1 cellular context compared by ENCODE assay signal in the genomic region with DNA sequence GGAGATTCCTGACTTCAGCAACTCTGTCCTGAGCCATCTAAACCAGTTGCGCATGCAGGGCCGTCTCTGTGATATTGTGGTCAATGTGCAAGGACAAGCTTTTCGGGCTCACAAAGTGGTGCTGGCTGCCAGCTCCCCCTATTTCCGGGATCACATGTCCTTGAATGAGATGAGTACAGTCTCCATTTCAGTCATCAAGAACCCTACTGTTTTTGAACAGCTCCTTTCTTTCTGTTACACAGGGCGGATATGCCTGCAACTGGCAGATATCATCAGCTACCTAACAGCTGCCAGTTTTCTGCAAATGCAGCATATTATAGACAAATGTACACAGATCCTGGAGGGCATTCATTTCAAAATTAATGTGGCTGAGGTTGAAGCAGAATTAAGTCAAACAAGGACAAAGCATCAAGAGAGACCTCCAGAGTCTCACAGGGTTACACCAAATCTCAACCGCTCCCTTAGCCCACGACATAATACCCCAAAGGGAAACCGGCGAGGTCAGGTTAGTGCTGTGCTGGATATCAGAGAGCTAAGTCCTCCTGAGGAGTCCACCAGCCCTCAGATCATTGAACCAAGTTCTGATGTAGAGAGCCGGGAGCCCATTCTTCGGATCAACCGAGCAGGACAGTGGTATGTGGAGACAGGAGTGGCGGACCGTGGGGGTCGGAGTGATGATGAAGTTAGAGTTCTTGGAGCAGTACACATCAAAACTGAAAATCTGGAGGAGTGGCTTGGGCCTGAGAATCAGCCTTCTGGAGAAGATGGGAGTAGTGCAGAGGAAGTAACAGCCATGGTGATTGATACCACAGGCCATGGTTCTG.
TF ChIP-seq lines count a peak whose summit lies in the region.

No MANE protein-coding gene starts in this region.

TF ChIP-seq in K562, 482 proteins besides CTCF, POLR2A, EP300 and RAD21 (continued from another document and continues in another):
- TF ChIP-seq, protein P1, sequence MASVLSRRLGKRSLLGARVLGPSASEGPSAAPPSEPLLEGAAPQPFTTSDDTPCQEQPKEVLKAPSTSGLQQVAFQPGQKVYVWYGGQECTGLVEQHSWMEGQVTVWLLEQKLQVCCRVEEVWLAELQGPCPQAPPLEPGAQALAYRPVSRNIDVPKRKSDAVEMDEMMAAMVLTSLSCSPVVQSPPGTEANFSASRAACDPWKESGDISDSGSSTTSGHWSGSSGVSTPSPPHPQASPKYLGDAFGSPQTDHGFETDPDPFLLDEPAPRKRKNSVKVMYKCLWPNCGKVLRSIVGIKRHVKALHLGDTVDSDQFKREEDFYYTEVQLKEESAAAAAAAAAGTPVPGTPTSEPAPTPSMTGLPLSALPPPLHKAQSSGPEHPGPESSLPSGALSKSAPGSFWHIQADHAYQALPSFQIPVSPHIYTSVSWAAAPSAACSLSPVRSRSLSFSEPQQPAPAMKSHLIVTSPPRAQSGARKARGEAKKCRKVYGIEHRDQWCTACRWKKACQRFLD (CRISPR knock-in tag; IDR thresholded peaks at IDR 0.05), result peak; percentile 17; the same call in 1 of the 2 replicates
- TF ChIP-seq, protein P2, sequence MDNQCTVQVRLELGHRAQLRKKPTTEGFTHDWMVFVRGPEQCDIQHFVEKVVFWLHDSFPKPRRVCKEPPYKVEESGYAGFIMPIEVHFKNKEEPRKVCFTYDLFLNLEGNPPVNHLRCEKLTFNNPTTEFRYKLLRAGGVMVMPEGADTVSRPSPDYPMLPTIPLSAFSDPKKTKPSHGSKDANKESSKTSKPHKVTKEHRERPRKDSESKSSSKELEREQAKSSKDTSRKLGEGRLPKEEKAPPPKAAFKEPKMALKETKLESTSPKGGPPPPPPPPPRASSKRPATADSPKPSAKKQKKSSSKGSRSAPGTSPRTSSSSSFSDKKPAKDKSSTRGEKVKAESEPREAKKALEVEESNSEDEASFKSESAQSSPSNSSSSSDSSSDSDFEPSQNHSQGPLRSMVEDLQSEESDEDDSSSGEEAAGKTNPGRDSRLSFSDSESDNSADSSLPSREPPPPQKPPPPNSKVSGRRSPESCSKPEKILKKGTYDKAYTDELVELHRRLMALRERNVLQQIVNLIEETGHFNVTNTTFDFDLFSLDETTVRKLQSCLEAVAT (IDR thresholded peaks at IDR 0.05), result no peak
- TF ChIP-seq DACH1 (IDR thresholded peaks at IDR 0.05; ENCODE audit: partially characterized antibody) (no peak), CBX3 (IDR thresholded peaks at IDR 0.05; ENCODE audit: borderline replicate concordance in 1 of 2, low read length in 2 of 2) (peak in 1 of 2 experiments; percentile 29; a peak in 1 of 3 replicates), PHB2 (IDR thresholded peaks at IDR 0.05; ENCODE audit: low read depth) (no peak), ZNF445 (CRISPR knock-in tag; IDR thresholded peaks at IDR 0.05; ENCODE audit: low read depth) (no peak), FOS (IDR thresholded peaks at IDR 0.05; ENCODE audit: extremely low read depth, insufficient read length) (no peak), ZNF212 (CRISPR knock-in tag; IDR thresholded peaks at IDR 0.05) (no peak), MCM3 (IDR thresholded peaks at IDR 0.05) (no peak), ZNF175 (CRISPR knock-in tag; IDR thresholded peaks at IDR 0.05; ENCODE audit: low read depth) (no peak), SAFB2 (IDR thresholded peaks at IDR 0.05; ENCODE audit: borderline replicate concordance, low read depth, low read length, severe bottlenecking) (no peak), ARHGAP35 (IDR thresholded peaks at IDR 0.05; ENCODE audit: partially characterized antibody) (no peak), ZKSCAN1 (IDR thresholded peaks at IDR 0.05; ENCODE audit: low read depth, low read length) (no peak), CBFB (CRISPR knock-in tag; IDR thresholded peaks at IDR 0.05) (0 out of 2 replicates have a peak, but pooled peaks have one; percentile 34), ARID1B (IDR thresholded peaks at IDR 0.05) (peak; percentile 36; the same call in 1 of the 2 replicates), ZNF12 (CRISPR knock-in tag; IDR thresholded peaks at IDR 0.05) (no peak), TARDBP (IDR thresholded peaks at IDR 0.05) (no peak), ZNF764 (CRISPR knock-in tag; IDR thresholded peaks at IDR 0.05; ENCODE audit: low read depth) (no peak), SMAD2 (IDR thresholded peaks at IDR 0.05; ENCODE audit: low read depth, low read length) (no peak), TBL1XR1 (IDR thresholded peaks at IDR 0.05; ENCODE audit: low read length in 2 of 2) (no peak), MAZ (CRISPR knock-in tag; conservative IDR thresholded peaks at IDR 0.05 in 1 of 2, IDR thresholded peaks at IDR 0.05 in 1 of 2) (no peak), TAF1 (IDR thresholded peaks at IDR 0.05; ENCODE audit: control insufficient read depth, extremely low read depth, insufficient read depth, low read length, severe bottlenecking) (peak; percentile 56), SUPT5H (IDR thresholded peaks at IDR 0.05) (no peak)
- TF ChIP-seq, protein P3, sequence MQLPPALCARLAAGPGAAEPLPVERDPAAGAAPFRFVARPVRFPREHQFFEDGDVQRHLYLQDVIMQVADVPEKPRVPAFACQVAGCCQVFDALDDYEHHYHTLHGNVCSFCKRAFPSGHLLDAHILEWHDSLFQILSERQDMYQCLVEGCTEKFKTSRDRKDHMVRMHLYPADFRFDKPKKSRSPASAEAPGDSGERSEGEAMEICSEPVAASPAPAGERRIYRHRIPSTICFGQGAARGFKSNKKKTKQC (CRISPR knock-in tag; IDR thresholded peaks at IDR 0.05), result no peak
- TF ChIP-seq, protein P4, sequence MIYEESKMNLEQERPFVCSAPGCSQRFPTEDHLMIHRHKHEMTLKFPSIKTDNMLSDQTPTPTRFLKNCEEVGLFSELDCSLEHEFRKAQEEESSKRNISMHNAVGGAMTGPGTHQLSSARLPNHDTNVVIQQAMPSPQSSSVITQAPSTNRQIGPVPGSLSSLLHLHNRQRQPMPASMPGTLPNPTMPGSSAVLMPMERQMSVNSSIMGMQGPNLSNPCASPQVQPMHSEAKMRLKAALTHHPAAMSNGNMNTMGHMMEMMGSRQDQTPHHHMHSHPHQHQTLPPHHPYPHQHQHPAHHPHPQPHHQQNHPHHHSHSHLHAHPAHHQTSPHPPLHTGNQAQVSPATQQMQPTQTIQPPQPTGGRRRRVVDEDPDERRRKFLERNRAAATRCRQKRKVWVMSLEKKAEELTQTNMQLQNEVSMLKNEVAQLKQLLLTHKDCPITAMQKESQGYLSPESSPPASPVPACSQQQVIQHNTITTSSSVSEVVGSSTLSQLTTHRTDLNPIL (CRISPR knock-in tag; IDR thresholded peaks at IDR 0.05), result no peak
- TF ChIP-seq, protein P5, sequence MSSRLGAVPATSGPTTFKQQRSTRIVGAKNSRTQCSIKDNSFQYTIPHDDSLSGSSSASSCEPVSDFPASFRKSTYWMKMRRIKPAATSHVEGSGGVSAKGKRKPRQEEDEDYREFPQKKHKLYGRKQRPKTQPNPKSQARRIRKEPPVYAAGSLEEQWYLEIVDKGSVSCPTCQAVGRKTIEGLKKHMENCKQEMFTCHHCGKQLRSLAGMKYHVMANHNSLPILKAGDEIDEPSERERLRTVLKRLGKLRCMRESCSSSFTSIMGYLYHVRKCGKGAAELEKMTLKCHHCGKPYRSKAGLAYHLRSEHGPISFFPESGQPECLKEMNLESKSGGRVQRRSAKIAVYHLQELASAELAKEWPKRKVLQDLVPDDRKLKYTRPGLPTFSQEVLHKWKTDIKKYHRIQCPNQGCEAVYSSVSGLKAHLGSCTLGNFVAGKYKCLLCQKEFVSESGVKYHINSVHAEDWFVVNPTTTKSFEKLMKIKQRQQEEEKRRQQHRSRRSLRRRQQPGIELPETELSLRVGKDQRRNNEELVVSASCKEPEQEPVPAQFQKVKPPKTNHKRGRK (tag; IDR thresholded peaks at IDR 0.05), result no peak
- TF ChIP-seq, protein P6, sequence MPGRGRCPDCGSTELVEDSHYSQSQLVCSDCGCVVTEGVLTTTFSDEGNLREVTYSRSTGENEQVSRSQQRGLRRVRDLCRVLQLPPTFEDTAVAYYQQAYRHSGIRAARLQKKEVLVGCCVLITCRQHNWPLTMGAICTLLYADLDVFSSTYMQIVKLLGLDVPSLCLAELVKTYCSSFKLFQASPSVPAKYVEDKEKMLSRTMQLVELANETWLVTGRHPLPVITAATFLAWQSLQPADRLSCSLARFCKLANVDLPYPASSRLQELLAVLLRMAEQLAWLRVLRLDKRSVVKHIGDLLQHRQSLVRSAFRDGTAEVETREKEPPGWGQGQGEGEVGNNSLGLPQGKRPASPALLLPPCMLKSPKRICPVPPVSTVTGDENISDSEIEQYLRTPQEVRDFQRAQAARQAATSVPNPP (IDR thresholded peaks at IDR 0.05; ENCODE audit: borderline replicate concordance, insufficient read depth, insufficient read length), result no peak
- TF ChIP-seq, protein P7, sequence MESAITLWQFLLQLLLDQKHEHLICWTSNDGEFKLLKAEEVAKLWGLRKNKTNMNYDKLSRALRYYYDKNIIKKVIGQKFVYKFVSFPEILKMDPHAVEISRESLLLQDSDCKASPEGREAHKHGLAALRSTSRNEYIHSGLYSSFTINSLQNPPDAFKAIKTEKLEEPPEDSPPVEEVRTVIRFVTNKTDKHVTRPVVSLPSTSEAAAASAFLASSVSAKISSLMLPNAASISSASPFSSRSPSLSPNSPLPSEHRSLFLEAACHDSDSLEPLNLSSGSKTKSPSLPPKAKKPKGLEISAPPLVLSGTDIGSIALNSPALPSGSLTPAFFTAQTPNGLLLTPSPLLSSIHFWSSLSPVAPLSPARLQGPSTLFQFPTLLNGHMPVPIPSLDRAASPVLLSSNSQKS (CRISPR knock-in tag; IDR thresholded peaks at IDR 0.05), result no peak
- TF ChIP-seq, protein P8, sequence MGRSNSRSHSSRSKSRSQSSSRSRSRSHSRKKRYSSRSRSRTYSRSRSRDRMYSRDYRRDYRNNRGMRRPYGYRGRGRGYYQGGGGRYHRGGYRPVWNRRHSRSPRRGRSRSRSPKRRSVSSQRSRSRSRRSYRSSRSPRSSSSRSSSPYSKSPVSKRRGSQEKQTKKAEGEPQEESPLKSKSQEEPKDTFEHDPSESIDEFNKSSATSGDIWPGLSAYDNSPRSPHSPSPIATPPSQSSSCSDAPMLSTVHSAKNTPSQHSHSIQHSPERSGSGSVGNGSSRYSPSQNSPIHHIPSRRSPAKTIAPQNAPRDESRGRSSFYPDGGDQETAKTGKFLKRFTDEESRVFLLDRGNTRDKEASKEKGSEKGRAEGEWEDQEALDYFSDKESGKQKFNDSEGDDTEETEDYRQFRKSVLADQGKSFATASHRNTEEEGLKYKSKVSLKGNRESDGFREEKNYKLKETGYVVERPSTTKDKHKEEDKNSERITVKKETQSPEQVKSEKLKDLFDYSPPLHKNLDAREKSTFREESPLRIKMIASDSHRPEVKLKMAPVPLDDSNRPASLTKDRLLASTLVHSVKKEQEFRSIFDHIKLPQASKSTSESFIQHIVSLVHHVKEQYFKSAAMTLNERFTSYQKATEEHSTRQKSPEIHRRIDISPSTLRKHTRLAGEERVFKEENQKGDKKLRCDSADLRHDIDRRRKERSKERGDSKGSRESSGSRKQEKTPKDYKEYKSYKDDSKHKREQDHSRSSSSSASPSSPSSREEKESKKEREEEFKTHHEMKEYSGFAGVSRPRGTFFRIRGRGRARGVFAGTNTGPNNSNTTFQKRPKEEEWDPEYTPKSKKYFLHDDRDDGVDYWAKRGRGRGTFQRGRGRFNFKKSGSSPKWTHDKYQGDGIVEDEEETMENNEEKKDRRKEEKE (IDR thresholded peaks at IDR 0.05; ENCODE audit: borderline replicate concordance in 1 of 2, control insufficient read depth in 1 of 2, low read depth in 2 of 2, low read length in 1 of 2), result no peak
- TF ChIP-seq, protein P9, sequence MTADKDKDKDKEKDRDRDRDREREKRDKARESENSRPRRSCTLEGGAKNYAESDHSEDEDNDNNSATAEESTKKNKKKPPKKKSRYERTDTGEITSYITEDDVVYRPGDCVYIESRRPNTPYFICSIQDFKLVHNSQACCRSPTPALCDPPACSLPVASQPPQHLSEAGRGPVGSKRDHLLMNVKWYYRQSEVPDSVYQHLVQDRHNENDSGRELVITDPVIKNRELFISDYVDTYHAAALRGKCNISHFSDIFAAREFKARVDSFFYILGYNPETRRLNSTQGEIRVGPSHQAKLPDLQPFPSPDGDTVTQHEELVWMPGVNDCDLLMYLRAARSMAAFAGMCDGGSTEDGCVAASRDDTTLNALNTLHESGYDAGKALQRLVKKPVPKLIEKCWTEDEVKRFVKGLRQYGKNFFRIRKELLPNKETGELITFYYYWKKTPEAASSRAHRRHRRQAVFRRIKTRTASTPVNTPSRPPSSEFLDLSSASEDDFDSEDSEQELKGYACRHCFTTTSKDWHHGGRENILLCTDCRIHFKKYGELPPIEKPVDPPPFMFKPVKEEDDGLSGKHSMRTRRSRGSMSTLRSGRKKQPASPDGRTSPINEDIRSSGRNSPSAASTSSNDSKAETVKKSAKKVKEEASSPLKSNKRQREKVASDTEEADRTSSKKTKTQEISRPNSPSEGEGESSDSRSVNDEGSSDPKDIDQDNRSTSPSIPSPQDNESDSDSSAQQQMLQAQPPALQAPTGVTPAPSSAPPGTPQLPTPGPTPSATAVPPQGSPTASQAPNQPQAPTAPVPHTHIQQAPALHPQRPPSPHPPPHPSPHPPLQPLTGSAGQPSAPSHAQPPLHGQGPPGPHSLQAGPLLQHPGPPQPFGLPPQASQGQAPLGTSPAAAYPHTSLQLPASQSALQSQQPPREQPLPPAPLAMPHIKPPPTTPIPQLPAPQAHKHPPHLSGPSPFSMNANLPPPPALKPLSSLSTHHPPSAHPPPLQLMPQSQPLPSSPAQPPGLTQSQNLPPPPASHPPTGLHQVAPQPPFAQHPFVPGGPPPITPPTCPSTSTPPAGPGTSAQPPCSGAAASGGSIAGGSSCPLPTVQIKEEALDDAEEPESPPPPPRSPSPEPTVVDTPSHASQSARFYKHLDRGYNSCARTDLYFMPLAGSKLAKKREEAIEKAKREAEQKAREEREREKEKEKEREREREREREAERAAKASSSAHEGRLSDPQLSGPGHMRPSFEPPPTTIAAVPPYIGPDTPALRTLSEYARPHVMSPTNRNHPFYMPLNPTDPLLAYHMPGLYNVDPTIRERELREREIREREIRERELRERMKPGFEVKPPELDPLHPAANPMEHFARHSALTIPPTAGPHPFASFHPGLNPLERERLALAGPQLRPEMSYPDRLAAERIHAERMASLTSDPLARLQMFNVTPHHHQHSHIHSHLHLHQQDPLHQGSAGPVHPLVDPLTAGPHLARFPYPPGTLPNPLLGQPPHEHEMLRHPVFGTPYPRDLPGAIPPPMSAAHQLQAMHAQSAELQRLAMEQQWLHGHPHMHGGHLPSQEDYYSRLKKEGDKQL (CRISPR knock-in tag; IDR thresholded peaks at IDR 0.05; ENCODE audit: borderline replicate concordance), result no peak
- TF ChIP-seq, protein P10, sequence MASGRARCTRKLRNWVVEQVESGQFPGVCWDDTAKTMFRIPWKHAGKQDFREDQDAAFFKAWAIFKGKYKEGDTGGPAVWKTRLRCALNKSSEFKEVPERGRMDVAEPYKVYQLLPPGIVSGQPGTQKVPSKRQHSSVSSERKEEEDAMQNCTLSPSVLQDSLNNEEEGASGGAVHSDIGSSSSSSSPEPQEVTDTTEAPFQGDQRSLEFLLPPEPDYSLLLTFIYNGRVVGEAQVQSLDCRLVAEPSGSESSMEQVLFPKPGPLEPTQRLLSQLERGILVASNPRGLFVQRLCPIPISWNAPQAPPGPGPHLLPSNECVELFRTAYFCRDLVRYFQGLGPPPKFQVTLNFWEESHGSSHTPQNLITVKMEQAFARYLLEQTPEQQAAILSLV (tag; IDR thresholded peaks at IDR 0.05), result no peak
- TF ChIP-seq, protein P11, sequence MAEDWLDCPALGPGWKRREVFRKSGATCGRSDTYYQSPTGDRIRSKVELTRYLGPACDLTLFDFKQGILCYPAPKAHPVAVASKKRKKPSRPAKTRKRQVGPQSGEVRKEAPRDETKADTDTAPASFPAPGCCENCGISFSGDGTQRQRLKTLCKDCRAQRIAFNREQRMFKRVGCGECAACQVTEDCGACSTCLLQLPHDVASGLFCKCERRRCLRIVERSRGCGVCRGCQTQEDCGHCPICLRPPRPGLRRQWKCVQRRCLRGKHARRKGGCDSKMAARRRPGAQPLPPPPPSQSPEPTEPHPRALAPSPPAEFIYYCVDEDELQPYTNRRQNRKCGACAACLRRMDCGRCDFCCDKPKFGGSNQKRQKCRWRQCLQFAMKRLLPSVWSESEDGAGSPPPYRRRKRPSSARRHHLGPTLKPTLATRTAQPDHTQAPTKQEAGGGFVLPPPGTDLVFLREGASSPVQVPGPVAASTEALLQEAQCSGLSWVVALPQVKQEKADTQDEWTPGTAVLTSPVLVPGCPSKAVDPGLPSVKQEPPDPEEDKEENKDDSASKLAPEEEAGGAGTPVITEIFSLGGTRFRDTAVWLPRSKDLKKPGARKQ (CRISPR knock-in tag; IDR thresholded peaks at IDR 0.05), result no peak
